14 cellular contexts compared by ENCODE assay signal in the genomic region with DNA sequence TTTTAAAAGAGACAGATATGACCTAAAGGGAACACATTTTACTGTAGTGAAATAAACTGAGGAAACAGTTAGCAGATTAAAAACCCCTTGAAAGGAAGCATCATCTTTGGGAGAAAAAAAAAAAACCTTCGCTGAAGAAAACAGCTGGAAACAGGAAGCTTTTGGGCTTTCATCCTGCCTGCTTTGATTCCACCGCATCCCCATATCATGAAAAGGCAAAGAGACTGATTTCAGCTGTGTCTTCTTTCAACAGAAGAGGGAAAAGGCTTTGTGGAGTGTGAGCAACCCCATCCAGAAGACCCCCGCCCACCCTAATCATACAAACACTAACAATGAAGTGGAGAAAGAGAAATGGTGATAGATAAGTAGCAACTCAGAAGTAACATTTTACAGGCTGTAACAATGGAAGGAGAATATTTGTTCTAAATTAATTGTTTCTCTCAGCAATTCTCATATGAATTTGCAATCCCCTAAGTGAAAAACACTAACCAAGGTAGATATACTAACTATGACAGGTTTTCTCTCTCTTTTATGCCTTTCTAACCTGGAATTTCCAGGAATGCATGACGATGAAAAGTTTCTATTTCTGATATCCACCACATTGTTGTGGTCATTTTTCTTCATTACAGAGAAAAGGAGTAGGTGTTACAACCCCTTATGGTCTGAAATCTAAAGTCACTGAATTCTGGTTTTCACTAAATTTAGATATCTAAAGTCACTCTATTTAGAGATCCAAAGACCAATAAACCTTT.
DNase-seq lines count a peak whose midpoint lies in the region; ATAC-seq and TF ChIP-seq lines count a peak whose summit lies in the region.
"Had no signal": no experiment of that assay in that cellular context is flagged by ENCODE, and none has a peak within 500 bp of the region (broad histone marks: within the 10 kb centered on the region; RNA-seq: fewer than 3 reads in every experiment).

No MANE protein-coding gene starts in this region.

- TSS peak; percentile 15 for BruUV-seq in mammary epithelial cell (replicated peaks; lab: Mats Ljungman, UMichigan)

- TF ChIP-seq CTCF in mammary epithelial cell (conservative IDR thresholded peaks at IDR 0.05 in 1 of 2, IDR thresholded peaks at IDR 0.05 in 1 of 2; ENCODE audit: extremely low read depth in 1 of 2, insufficient read depth in 1 of 2, low read depth in 1 of 2, low read length in 2 of 2) (no peak), breast epithelium (IDR thresholded peaks at IDR 0.05) (no peak), astrocyte of the spinal cord (IDR thresholded peaks at IDR 0.05; ENCODE audit: low read depth, low read length) (no peak), uterus (IDR thresholded peaks at IDR 0.05) (no peak)

- no peak overlapping the region for H3K4me2 ChIP-seq in mammary epithelial cell (ENCODE audit: insufficient read depth, low read depth, low read length)

- H3K9ac ChIP-seq in mammary epithelial cell (ENCODE audit: insufficient read depth, low read length), result no peak overlapping the region

- no peak for ATAC-seq in T-helper 17 cell
- ATAC-seq: activated CD8-positive, alpha-beta T cell treated with anti-CD3 and anti-CD28 coated beads, Interleukin-2, amount 10 ng/mL, durations not matched to agents 7 days and 5 days had no signal

- H3K27ac ChIP-seq in mammary epithelial cell (ENCODE audit: insufficient read depth, low read depth, low read length), result no peak overlapping the region
- no peak overlapping the region for H3K27ac ChIP-seq in breast epithelium
- H3K27ac ChIP-seq in uterus, result peak overlapping the region; percentile 55 to 80

- no peaks in the 10 kb centered on the region for H3K79me2 ChIP-seq in mammary epithelial cell (ENCODE audit: insufficient read depth, low read length)

- no peak overlapping the region for H3K4me3 Mint-ChIP-seq in T-helper 17 cell
- H3K4me3 Mint-ChIP-seq: activated CD8-positive, alpha-beta T cell treated with anti-CD3 and anti-CD28 coated beads, Interleukin-2, amount 10 ng/mL, durations not matched to agents 7 days and 5 days; naive B cell had no signal

- peak; percentile 44 for DNase-seq in mammary epithelial cell
- DNase-seq in breast epithelium (ENCODE audit: low spot score in 2 of 2), result no peak
- peak; percentile 50 for DNase-seq in astrocyte of the spinal cord (ENCODE audit: low read depth, low spot score)
- DNase-seq in lung microvascular endothelial cell (ENCODE audit: low read depth in 2 of 2), result peak; percentile 38 to 57
- DNase-seq in uterus, result no peak
- DNase-seq in AG20443 (ENCODE audit: low spot score), result no peak
- no peak for DNase-seq in NCI-H1092 treated with DMSO at 0.1 percent for 48 hours (lab: John Stamatoyannopoulos, UW)
- no peak for DNase-seq in T-helper 17 cell
- DNase-seq: activated CD8-positive, alpha-beta T cell treated with anti-CD3 and anti-CD28 coated beads, Interleukin-2, amount 10 ng/mL, durations not matched to agents 7 days and 5 days; activated naive CD4-positive, alpha-beta T cell treated with anti-CD3 and anti-CD28 coated beads, Interleukin-2, amount 50 U/mL, for 16 hours; effector CD4-positive, alpha-beta T cell; naive B cell; NCI-H1436; T-helper 1 cell had no signal

- H4K20me1 ChIP-seq in mammary epithelial cell (ENCODE audit: insufficient read depth, low read length), result no peaks in the 10 kb centered on the region

- no peaks in the 10 kb centered on the region for H3K36me3 Mint-ChIP-seq in T-helper 17 cell (ENCODE audit: low read depth)
- H3K36me3 Mint-ChIP-seq: naive B cell had no signal

- in situ Hi-C loops in mammary epithelial cell (cut with MboI; ENCODE audit: low sequenced_read_pairs in 2 of 2) (no loop called here), astrocyte of the spinal cord (cut with HindIII; ENCODE audit: low sequenced_read_pairs) (no loop called here)

- no peaks in the 10 kb centered on the region for H3K36me3 ChIP-seq in mammary epithelial cell (ENCODE audit: insufficient read depth, low read length)
- no peaks in the 10 kb centered on the region for H3K36me3 ChIP-seq in breast epithelium
- H3K36me3 ChIP-seq in uterus, result no peaks in the 10 kb centered on the region

- dilution Hi-C loops in mammary epithelial cell (cut with HindIII; ENCODE audit: low sequenced_read_pairs), result no loop called here

- no peaks in the 10 kb centered on the region for H3K27me3 ChIP-seq in mammary epithelial cell (ENCODE audit: insufficient read depth, low read length)
- no peaks in the 10 kb centered on the region for H3K27me3 ChIP-seq in breast epithelium
- no peaks in the 10 kb centered on the region for H3K27me3 ChIP-seq in uterus

- no peak for TF ChIP-seq POLR2A in breast epithelium (IDR thresholded peaks at IDR 0.05)
- TF ChIP-seq POLR2A in uterus (IDR thresholded peaks at IDR 0.05), result no peak

- H3K4me1 ChIP-seq in mammary epithelial cell (ENCODE audit: insufficient read depth, low read length), result no peaks in the 10 kb centered on the region
- no peaks in the 10 kb centered on the region for H3K4me1 ChIP-seq in breast epithelium
- H3K4me1 ChIP-seq in uterus, result peaks cover 0 to 17% of the 10 kb centered on the region in 2 donors

- intact Hi-C loops in mammary epithelial cell (cut with micrococcal nuclease) (loop anchor here (5.0 kb wide), 1 partner anchor 276 kb away; no protein-coding TSS in a partner anchor), breast epithelium (cut with DNase I; ENCODE audit: low total_unique reads) (no loop called here), uterus (cut with DNase I; ENCODE audit: low total_unique reads) (no loop called here)

- CTCF ChIA-PET in mammary epithelial cell (lab: Charles Lee; ENCODE audit: low non-redundant PET), result no interaction called here

- WGBS in mammary epithelial cell (ENCODE audit: low coverage, missing lambda C conversion rate), result 74% methylated on average over 2 of the region's 4 CpGs

- no peak overlapping the region for H2AFZ ChIP-seq in mammary epithelial cell (ENCODE audit: low read depth, low read length)

- H3K27ac Mint-ChIP-seq in T-helper 17 cell, result no peak overlapping the region
- H3K27ac Mint-ChIP-seq: activated CD8-positive, alpha-beta T cell treated with anti-CD3 and anti-CD28 coated beads, Interleukin-2, amount 10 ng/mL, durations not matched to agents 7 days and 5 days had no signal

- H3K27me3 Mint-ChIP-seq in T-helper 17 cell, result no peaks in the 10 kb centered on the region
- H3K27me3 Mint-ChIP-seq: naive B cell had no signal

- peaks cover 2% of the 10 kb centered on the region for H3K4me1 Mint-ChIP-seq in T-helper 17 cell

- H3K9me3 ChIP-seq in mammary epithelial cell (replicated peaks; ENCODE audit: insufficient read depth, low read length) (no peaks in the 10 kb centered on the region), breast epithelium (no peaks in the 10 kb centered on the region), uterus (no peaks in the 10 kb centered on the region), T-helper 17 cell (ENCODE audit: control insufficient read depth, low read length, poor library complexity, severe bottlenecking) (no peaks in the 10 kb centered on the region)

- no peak overlapping the region for H3K4me3 ChIP-seq in mammary epithelial cell (replicated peaks in 1 of 3; ENCODE audit: insufficient read depth in 1 of 3, low read depth in 2 of 3, low read length in 3 of 3)
- H3K4me3 ChIP-seq in breast epithelium, result no peak overlapping the region
- H3K4me3 ChIP-seq in astrocyte of the spinal cord (ENCODE audit: low read depth, low read length), result no peak overlapping the region
- H3K4me3 ChIP-seq in uterus, result no peak overlapping the region

Comparison
In these comparisons a context has a peak if more than half of its experiments do, and no peak if none do; other contexts are left out.
1. DNase-seq: peak in mammary epithelial cell (single experiment), astrocyte of the spinal cord (single experiment) and lung microvascular endothelial cell (2 of 2); none in breast epithelium (0 of 2), uterus (0 of 2), AG20443 (single experiment), NCI-H1092 treated with DMSO at 0.1 percent for 48 hours (single experiment) and T-helper 17 cell (0 of 3).
2. H3K27ac ChIP-seq: peak in uterus (2 of 2); none in mammary epithelial cell (single experiment) and breast epithelium (0 of 2).